In genomic region chr2:222701233-222701632, GRCh38 we compare ENCODE assay signal across 15 cellular contexts. TPM values are rescaled to one million over a fixed set of nuclear protein-coding genes. Genes with fewer than 3 reads are reported as not detected.
DNase-seq lines count a peak whose midpoint lies in the region; ATAC-seq and TF ChIP-seq lines count a peak whose summit lies in the region.
"Had no signal": no experiment of that assay in that cellular context is flagged by ENCODE, and none has a peak within 500 bp of the region (broad histone marks: within the 10 kb centered on the region; RNA-seq: fewer than 3 reads in every experiment).

No MANE protein-coding gene starts in this region.

- no peak for DNase-seq in activated CD4-positive, alpha-beta T cell treated with anti-CD3 and anti-CD28 coated beads, Interleukin-2, amount 10 ng/mL, durations not matched to agents 7 days and 5 days
- DNase-seq in activated CD4-positive, alpha-beta T cell treated with anti-CD3 and anti-CD28 coated beads for 48 hours = no peak
- DNase-seq in DND-41 (no peak), smooth muscle cell (lab: John Stamatoyannopoulos, UW; ENCODE audit: unreplicated experiment) (no peak), right lobe of liver (no peak), NCI-H2171 (lab: John Stamatoyannopoulos, UW) (no peak)
- DNase-seq in activated naive CD8-positive, alpha-beta T cell treated with anti-CD3 and anti-CD28 coated beads for 36 hours = no peak
- DNase-seq: C1 segment of cervical spinal cord, GOT3, KBM-7, NCI-H1417 treated with DMSO at 0.1 percent for 48 hours, NCI-H2029, NCI-H774, PC-9 had no signal

- peak overlapping the region; percentile 30 for H3K4me2 ChIP-seq in DND-41 (ENCODE audit: insufficient read depth, low read length)
- H3K4me2 ChIP-seq in smooth muscle cell = peak overlapping the region; percentile 49
- H3K4me2 ChIP-seq: PC-9 had no signal

- intact Hi-C loops in right lobe of liver (cut with DNase I) = loop anchor here in 1 of 2 donors (10.0 kb wide), 1 partner anchor 204 kb away; no protein-coding TSS in a partner anchor

- H3K9ac ChIP-seq in DND-41 (ENCODE audit: low read depth, low read length) = 0 out of 2 replicates have a peak overlapping the region, but pooled peaks have one; percentile 6
- H3K9ac ChIP-seq in smooth muscle cell (ENCODE audit: low read depth) = no peak overlapping the region

- peak overlapping the region; percentile 44; the same call in 1 of the 2 replicates for H3K27ac ChIP-seq in DND-41 (ENCODE audit: low read length)
- H3K27ac ChIP-seq in smooth muscle cell (ENCODE audit: low read depth) = peak overlapping the region; percentile 30
- no peak overlapping the region for H3K27ac ChIP-seq in right lobe of liver
- H3K27ac ChIP-seq: PC-9 had no signal

- no peak overlapping the region for H2AFZ ChIP-seq in DND-41 (ENCODE audit: low read depth, low read length)
- H2AFZ ChIP-seq in smooth muscle cell (ENCODE audit: low read depth) = no peak overlapping the region
- H2AFZ ChIP-seq: PC-9 had no signal

- H3K79me2 ChIP-seq in DND-41 (ENCODE audit: insufficient read depth, low read length) (no peaks in the 10 kb centered on the region), smooth muscle cell (ENCODE audit: low read depth) (no peaks in the 10 kb centered on the region)

- ATAC-seq in DND-41 (ENCODE audit: insufficient read depth, low read depth) (no peak), right lobe of liver (no peak)

- H3K36me3 ChIP-seq in DND-41 (ENCODE audit: insufficient read depth, low read length) (no peaks in the 10 kb centered on the region), smooth muscle cell (ENCODE audit: low read depth) (no peaks in the 10 kb centered on the region), right lobe of liver (peaks cover 0 to 7% (median 0%) of the 10 kb centered on the region in 4 donors)

- no peaks in the 10 kb centered on the region for H3K9me3 Mint-ChIP-seq in activated CD4-positive, alpha-beta T cell treated with anti-CD3 and anti-CD28 coated beads, Interleukin-2, amount 10 ng/mL, durations not matched to agents 7 days and 5 days
- no peaks in the 10 kb centered on the region for H3K9me3 Mint-ChIP-seq in activated naive CD8-positive, alpha-beta T cell treated with anti-CD3 and anti-CD28 coated beads for 36 hours

- WGBS in smooth muscle cell (ENCODE audit: low lambda C conversion rate) = 0% methylated on average over 1 of the region's 1 CpG
- WGBS in right lobe of liver (ENCODE audit: insufficient coverage, low coverage, low lambda C conversion rate, missing lambda C conversion rate) = 69% methylated on average over 1 of the region's 1 CpG

- H4K20me1 ChIP-seq in DND-41 (ENCODE audit: insufficient read depth, low read length) (no peaks in the 10 kb centered on the region), smooth muscle cell (ENCODE audit: low read depth) (no peaks in the 10 kb centered on the region)

- no peak for TF ChIP-seq POLR2A in right lobe of liver (IDR thresholded peaks at IDR 0.05)

- CTCF ChIA-PET in activated CD4-positive, alpha-beta T cell treated with anti-CD3 and anti-CD28 coated beads, Interleukin-2, amount 10 ng/mL, durations not matched to agents 7 days and 5 days (lab: Charles Lee) = interaction anchor here (0.8 to 3.2 kb wide), 2 partner anchors 11 to 226 kb away, joined by 3 to 14 read pairs; no protein-coding TSS in a partner anchor

- no peak for TF ChIP-seq CTCF in DND-41 (IDR thresholded peaks at IDR 0.05; ENCODE audit: borderline replicate concordance, extremely low read depth, low read length, poor library complexity, severe bottlenecking)
- no peak for TF ChIP-seq CTCF in smooth muscle cell (IDR thresholded peaks at IDR 0.05; ENCODE audit: borderline replicate concordance, insufficient read depth, poor library complexity, severe bottlenecking)
- TF ChIP-seq CTCF in right lobe of liver (IDR thresholded peaks at IDR 0.05) = no peak

- H3F3A ChIP-seq in smooth muscle cell (ENCODE audit: low read depth) = no peaks in the 10 kb centered on the region

- peaks cover 28% of the 10 kb centered on the region for H3K27me3 Mint-ChIP-seq in activated CD4-positive, alpha-beta T cell treated with anti-CD3 and anti-CD28 coated beads, Interleukin-2, amount 10 ng/mL, durations not matched to agents 7 days and 5 days
- peaks cover 38% of the 10 kb centered on the region for H3K27me3 Mint-ChIP-seq in activated naive CD8-positive, alpha-beta T cell treated with anti-CD3 and anti-CD28 coated beads for 36 hours

- POLR2A ChIA-PET in activated CD4-positive, alpha-beta T cell treated with anti-CD3 and anti-CD28 coated beads, Interleukin-2, amount 10 ng/mL, durations not matched to agents 7 days and 5 days (lab: Charles Lee) = no interaction called here

- H3K4me3 Mint-ChIP-seq in activated CD4-positive, alpha-beta T cell treated with anti-CD3 and anti-CD28 coated beads, Interleukin-2, amount 10 ng/mL, durations not matched to agents 7 days and 5 days = peak overlapping the region; percentile 15
- peak overlapping the region; percentile 47 for H3K4me3 Mint-ChIP-seq in activated naive CD8-positive, alpha-beta T cell treated with anti-CD3 and anti-CD28 coated beads for 36 hours

- no peak overlapping the region for H3K27ac Mint-ChIP-seq in activated CD4-positive, alpha-beta T cell treated with anti-CD3 and anti-CD28 coated beads, Interleukin-2, amount 10 ng/mL, durations not matched to agents 7 days and 5 days
- H3K27ac Mint-ChIP-seq in activated naive CD8-positive, alpha-beta T cell treated with anti-CD3 and anti-CD28 coated beads for 36 hours = no peak overlapping the region

- peaks cover 20% of the 10 kb centered on the region for H3K4me1 Mint-ChIP-seq in activated CD4-positive, alpha-beta T cell treated with anti-CD3 and anti-CD28 coated beads, Interleukin-2, amount 10 ng/mL, durations not matched to agents 7 days and 5 days
- H3K4me1 Mint-ChIP-seq in activated naive CD8-positive, alpha-beta T cell treated with anti-CD3 and anti-CD28 coated beads for 36 hours = peaks cover 12% of the 10 kb centered on the region

- H3K4me1 ChIP-seq in DND-41 (ENCODE audit: insufficient read depth, low read length) (peaks cover 36% of the 10 kb centered on the region), smooth muscle cell (ENCODE audit: low read depth) (peaks cover 4% of the 10 kb centered on the region), right lobe of liver (no peaks in the 10 kb centered on the region)

- H3K27me3 ChIP-seq in DND-41 (ENCODE audit: insufficient read depth, low read length, poor library complexity) (no peaks in the 10 kb centered on the region), smooth muscle cell (ENCODE audit: low read depth) (no peaks in the 10 kb centered on the region), right lobe of liver (no peaks in the 10 kb centered on the region)

- H3K9me3 ChIP-seq in DND-41 (ENCODE audit: insufficient read depth, low read length, severe bottlenecking) = no peaks in the 10 kb centered on the region
- no peaks in the 10 kb centered on the region for H3K9me3 ChIP-seq in smooth muscle cell (replicated peaks; ENCODE audit: low read depth)
- no peaks in the 10 kb centered on the region for H3K9me3 ChIP-seq in right lobe of liver

- H3K36me3 Mint-ChIP-seq in activated CD4-positive, alpha-beta T cell treated with anti-CD3 and anti-CD28 coated beads, Interleukin-2, amount 10 ng/mL, durations not matched to agents 7 days and 5 days (ENCODE audit: low read depth) = no peaks in the 10 kb centered on the region
- H3K36me3 Mint-ChIP-seq in activated naive CD8-positive, alpha-beta T cell treated with anti-CD3 and anti-CD28 coated beads for 36 hours = no peaks in the 10 kb centered on the region

- peak overlapping the region in 1 of 2 experiments; percentile 21; a peak in 2 of 4 replicates for H3K4me3 ChIP-seq in DND-41 (ENCODE audit: low read depth in 1 of 2, low read length in 2 of 2)
- no peak overlapping the region for H3K4me3 ChIP-seq in smooth muscle cell
- H3K4me3 ChIP-seq in right lobe of liver = no peak overlapping the region
- H3K4me3 ChIP-seq: PC-9 had no signal

RNA-seq across cellular contexts. Expression of gene MOGAT1, which starts 29.8 kb away (rescaled TPM):
- total RNA-seq in activated CD4-positive, alpha-beta T cell treated with anti-CD3 and anti-CD28 coated beads, Interleukin-2, amount 10 ng/mL, durations not matched to agents 7 days and 5 days = not detected
- not detected for total RNA-seq in activated naive CD8-positive, alpha-beta T cell treated with anti-CD3 and anti-CD28 coated beads for 36 hours
- total RNA-seq in smooth muscle cell = not detected in 2 replicates
- polyA plus RNA-seq in smooth muscle cell = 0.25 TPM in 1 of 2 replicates, not detected in the other
- 1 to 10 TPM in 4 of 6 experiments, under 1 TPM in 2; 0.50 to 8.1 (median 3.4) TPM for total RNA-seq in right lobe of liver
- total RNA-seq: NCI-H460 had no signal

RNA-seq across cellular contexts. Expression of gene FARSB, which starts 45.3 kb away (rescaled TPM):
- total RNA-seq in activated CD4-positive, alpha-beta T cell treated with anti-CD3 and anti-CD28 coated beads, Interleukin-2, amount 10 ng/mL, durations not matched to agents 7 days and 5 days = 10 to 100 TPM; 21.6 to 26.0 TPM
- 10 to 100 TPM; 68.3 to 68.6 TPM for total RNA-seq in activated naive CD8-positive, alpha-beta T cell treated with anti-CD3 and anti-CD28 coated beads for 36 hours
- 20.3 and 25.7 TPM in 2 replicates for total RNA-seq in smooth muscle cell
- polyA plus RNA-seq in smooth muscle cell = 27.0 and 32.4 TPM in 2 replicates
- 10 to 100 TPM in 2 of 6 experiments, 1 to 10 TPM in 4; 6.2 to 14.2 (median 9.0) TPM for total RNA-seq in right lobe of liver

Comparison
In these comparisons a context has a peak if more than half of its experiments do, and no peak if none do; other contexts are left out.
1. H3K27ac ChIP-seq: peak in DND-41 (single experiment) and smooth muscle cell (single experiment); none in right lobe of liver (0 of 3).